11 cellular contexts compared by ENCODE assay signal in genomic region chr18:22694954-22695353, GRCh38.
DNase-seq lines count a peak whose midpoint lies in the region; ATAC-seq and TF ChIP-seq lines count a peak whose summit lies in the region.
"Had no signal": no experiment of that assay in that cellular context is flagged by ENCODE, and none has a peak within 500 bp of the region (broad histone marks: within the 10 kb centered on the region; RNA-seq: fewer than 3 reads in every experiment).

No MANE protein-coding gene starts in this region.

- H3K4me3 ChIP-seq in SJSA1 (no peak overlapping the region), sigmoid colon (no peak overlapping the region)
- H3K4me3 ChIP-seq: spleen had no signal

- peaks cover 31% of the 10 kb centered on the region for H3K4me1 ChIP-seq in SJSA1 (replicated peaks)
- H3K4me1 ChIP-seq in sigmoid colon: peaks cover 0 to 6% (median 0%) of the 10 kb centered on the region in 4 donors

- no peak for ATAC-seq in stimulated activated memory B cell treated with anti-CD40 and anti-IgM and Interleukin-4, amounts not matched to agents 10 μg/mL and 1 μg/mL and 100 μg/mL, for 72 hours
- ATAC-seq in HG02763 (IDR thresholded peaks at IDR 0.05; ENCODE audit: unreplicated experiment): no peak

- peak overlapping the region; percentile 13; the same call in 1 of the 2 replicates for H3K27ac ChIP-seq in SJSA1
- H3K27ac ChIP-seq in sigmoid colon: no peak overlapping the region
- H3K27ac ChIP-seq: spleen had no signal

- H3K36me3 ChIP-seq in SJSA1 (no peaks in the 10 kb centered on the region), sigmoid colon (no peaks in the 10 kb centered on the region)
- H3K36me3 ChIP-seq: spleen had no signal

- H3K27me3 ChIP-seq in SJSA1 (replicated peaks) (no peaks in the 10 kb centered on the region), sigmoid colon (no peaks in the 10 kb centered on the region)
- H3K27me3 ChIP-seq: spleen had no signal

- H3K9me3 Mint-ChIP-seq in stimulated activated memory B cell treated with anti-CD40 and anti-IgM and Interleukin-4, amounts not matched to agents 10 μg/mL and 1 μg/mL and 100 μg/mL, for 72 hours: no peaks in the 10 kb centered on the region
- H3K9me3 Mint-ChIP-seq: activated naive CD8-positive, alpha-beta T cell treated with anti-CD3 and anti-CD28 coated beads, Interleukin-2, amount 10 ng/mL, durations not matched to agents 7 days and 5 days had no signal

- H3K36me3 Mint-ChIP-seq in stimulated activated memory B cell treated with anti-CD40 and anti-IgM and Interleukin-4, amounts not matched to agents 10 μg/mL and 1 μg/mL and 100 μg/mL, for 72 hours: no peaks in the 10 kb centered on the region
- H3K36me3 Mint-ChIP-seq: activated naive CD8-positive, alpha-beta T cell treated with anti-CD3 and anti-CD28 coated beads, Interleukin-2, amount 10 ng/mL, durations not matched to agents 7 days and 5 days had no signal

- 79 to 88% methylated on average over 8 of the region's 8 CpGs for WGBS in sigmoid colon, 2 donors

- no peak overlapping the region for H3K27ac Mint-ChIP-seq in stimulated activated memory B cell treated with anti-CD40 and anti-IgM and Interleukin-4, amounts not matched to agents 10 μg/mL and 1 μg/mL and 100 μg/mL, for 72 hours
- H3K27ac Mint-ChIP-seq: activated naive CD8-positive, alpha-beta T cell treated with anti-CD3 and anti-CD28 coated beads, Interleukin-2, amount 10 ng/mL, durations not matched to agents 7 days and 5 days had no signal

- no peak for TF ChIP-seq CTCF in sigmoid colon (IDR thresholded peaks at IDR 0.05)

- H3K4me3 Mint-ChIP-seq in stimulated activated memory B cell treated with anti-CD40 and anti-IgM and Interleukin-4, amounts not matched to agents 10 μg/mL and 1 μg/mL and 100 μg/mL, for 72 hours: no peak overlapping the region
- H3K4me3 Mint-ChIP-seq: activated naive CD8-positive, alpha-beta T cell treated with anti-CD3 and anti-CD28 coated beads, Interleukin-2, amount 10 ng/mL, durations not matched to agents 7 days and 5 days had no signal

- peaks cover 8% of the 10 kb centered on the region for H3K27me3 Mint-ChIP-seq in stimulated activated memory B cell treated with anti-CD40 and anti-IgM and Interleukin-4, amounts not matched to agents 10 μg/mL and 1 μg/mL and 100 μg/mL, for 72 hours
- H3K27me3 Mint-ChIP-seq: activated naive CD8-positive, alpha-beta T cell treated with anti-CD3 and anti-CD28 coated beads, Interleukin-2, amount 10 ng/mL, durations not matched to agents 7 days and 5 days had no signal

- DNase-seq in H4 (ENCODE audit: low spot score): peak; percentile 84
- peak; percentile 83 to 90 for DNase-seq in SJSA1 (ENCODE audit: low read depth in 1 of 2, low spot score in 2 of 2)
- DNase-seq in foreskin melanocyte: peak; percentile 29
- peak; percentile 73 for DNase-seq in sigmoid colon
- no peak for DNase-seq in NCI-H2196 treated with DMSO at 0.1 percent for 48 hours (lab: John Stamatoyannopoulos, UW; ENCODE audit: unreplicated experiment)
- DNase-seq in HUDEP-2 (lab: John Stamatoyannopoulos, UW; ENCODE audit: unreplicated experiment in 76 of 76): no peak
- DNase-seq: activated naive CD8-positive, alpha-beta T cell treated with anti-CD3 and anti-CD28 coated beads, Interleukin-2, amount 10 ng/mL, durations not matched to agents 7 days and 5 days; NCI-H1417; spleen had no signal

- intact Hi-C loops in sigmoid colon (cut with DNase I): no loop called here

- no peaks in the 10 kb centered on the region for H3K9me3 ChIP-seq in SJSA1 (replicated peaks)
- no peaks in the 10 kb centered on the region for H3K9me3 ChIP-seq in sigmoid colon
- H3K9me3 ChIP-seq: spleen had no signal

- no peak for TF ChIP-seq EP300 in sigmoid colon (IDR thresholded peaks at IDR 0.05)

- no peak for TF ChIP-seq POLR2A in sigmoid colon (IDR thresholded peaks at IDR 0.05)

- H3K4me1 Mint-ChIP-seq in stimulated activated memory B cell treated with anti-CD40 and anti-IgM and Interleukin-4, amounts not matched to agents 10 μg/mL and 1 μg/mL and 100 μg/mL, for 72 hours: no peaks in the 10 kb centered on the region
- H3K4me1 Mint-ChIP-seq: activated naive CD8-positive, alpha-beta T cell treated with anti-CD3 and anti-CD28 coated beads, Interleukin-2, amount 10 ng/mL, durations not matched to agents 7 days and 5 days had no signal

Comparison
In these comparisons a context has a peak if more than half of its experiments do, and no peak if none do; other contexts are left out.
1. DNase-seq: peak in H4 (single experiment), SJSA1 (2 of 2), foreskin melanocyte (single experiment) and sigmoid colon (single experiment); none in NCI-H2196 treated with DMSO at 0.1 percent for 48 hours (single experiment) and HUDEP-2 (0 of 76).